ENCODE assay signal across 8 cellular contexts in the genomic region with DNA sequence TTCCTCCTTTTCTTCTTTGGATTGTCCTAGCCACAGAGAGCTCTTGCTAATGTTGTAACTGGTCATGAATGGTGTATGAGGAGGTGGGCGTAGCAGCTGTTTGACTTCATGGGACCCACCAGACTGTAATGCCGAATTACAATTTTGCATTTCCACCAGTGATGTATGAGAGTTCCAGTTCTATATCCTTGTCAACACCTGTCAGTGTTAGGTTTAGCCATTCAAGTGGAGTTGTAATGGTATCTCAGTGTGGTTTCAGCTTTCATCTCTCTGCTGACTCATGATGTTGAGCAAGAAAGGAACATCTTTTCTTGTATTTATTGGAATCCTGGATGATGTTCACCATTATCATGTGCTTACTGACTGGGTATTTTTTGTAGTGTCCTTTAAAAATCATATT.
DNase-seq lines count a peak whose midpoint lies in the region; ATAC-seq and TF ChIP-seq lines count a peak whose summit lies in the region.

No MANE protein-coding gene starts in this region.

- ATAC-seq in HG02623 (IDR thresholded peaks at IDR 0.05; ENCODE audit: unreplicated experiment), result peak; percentile 49
- ATAC-seq in effector memory CD8-positive, alpha-beta T cell (replicated peaks), result peak; percentile 19
- peak; percentile 12 for ATAC-seq in stimulated activated naive B cell treated with anti-CD40 and anti-IgM and Interleukin-4, amounts not matched to agents 10 μg/mL and 1 μg/mL and 100 μg/mL, for 72 hours (replicated peaks)

- no peaks in the 10 kb centered on the region for H3K9me3 Mint-ChIP-seq in effector memory CD8-positive, alpha-beta T cell
- H3K9me3 Mint-ChIP-seq in stimulated activated naive B cell treated with anti-CD40 and anti-IgM and Interleukin-4, amounts not matched to agents 10 μg/mL and 1 μg/mL and 100 μg/mL, for 72 hours, result no peaks in the 10 kb centered on the region
- H3K9me3 Mint-ChIP-seq in nephron progenitor cell, result no peaks in the 10 kb centered on the region

- no peak for TF ChIP-seq CTCF in nephron progenitor cell (IDR thresholded peaks at IDR 0.05)

- H3K36me3 Mint-ChIP-seq in effector memory CD8-positive, alpha-beta T cell (ENCODE audit: insufficient read depth), result peaks cover 19% of the 10 kb centered on the region
- H3K36me3 Mint-ChIP-seq in stimulated activated naive B cell treated with anti-CD40 and anti-IgM and Interleukin-4, amounts not matched to agents 10 μg/mL and 1 μg/mL and 100 μg/mL, for 72 hours, result peaks cover 19 to 57% of the 10 kb centered on the region in 2 donors
- H3K36me3 Mint-ChIP-seq in nephron progenitor cell (ENCODE audit: low read depth), result no peaks in the 10 kb centered on the region

- H3K4me1 Mint-ChIP-seq in effector memory CD8-positive, alpha-beta T cell (ENCODE audit: low read depth in 2 of 2), result peaks cover 68 to 81% of the 10 kb centered on the region in 2 donors
- H3K4me1 Mint-ChIP-seq in stimulated activated naive B cell treated with anti-CD40 and anti-IgM and Interleukin-4, amounts not matched to agents 10 μg/mL and 1 μg/mL and 100 μg/mL, for 72 hours, result peaks cover 57 to 85% of the 10 kb centered on the region in 2 donors
- H3K4me1 Mint-ChIP-seq in nephron progenitor cell, result peaks cover 85% of the 10 kb centered on the region

- H3K4me3 Mint-ChIP-seq in effector memory CD8-positive, alpha-beta T cell, result peak overlapping the region; percentile 21 to 47
- peak overlapping the region; percentile 33 to 35 for H3K4me3 Mint-ChIP-seq in stimulated activated naive B cell treated with anti-CD40 and anti-IgM and Interleukin-4, amounts not matched to agents 10 μg/mL and 1 μg/mL and 100 μg/mL, for 72 hours
- H3K4me3 Mint-ChIP-seq in nephron progenitor cell, result no peak overlapping the region

- DNase-seq in SKM-1 treated with dmso at 0.1 percent for 144 hours (lab: John Stamatoyannopoulos, UW; ENCODE audit: unreplicated experiment) (peak; percentile 51), SKM-1 (lab: John Stamatoyannopoulos, UW; ENCODE audit: unreplicated experiment) (no peak), NCI-H2107 treated with DMSO at 0.1 percent for 48 hours (lab: John Stamatoyannopoulos, UW; ENCODE audit: unreplicated experiment) (peak; percentile 79), NCI-H2227 (lab: John Stamatoyannopoulos, UW; ENCODE audit: unreplicated experiment) (no peak), nephron progenitor cell (no peak)
- DNase-seq in effector memory CD8-positive, alpha-beta T cell, result no peak
- no peak for DNase-seq in stimulated activated naive B cell treated with anti-CD40 and anti-IgM and Interleukin-4, amounts not matched to agents 10 μg/mL and 1 μg/mL and 100 μg/mL, for 72 hours

- peak overlapping the region; percentile 76 to 84 for H3K27ac Mint-ChIP-seq in effector memory CD8-positive, alpha-beta T cell
- peak overlapping the region; percentile 33 for H3K27ac Mint-ChIP-seq in stimulated activated naive B cell treated with anti-CD40 and anti-IgM and Interleukin-4, amounts not matched to agents 10 μg/mL and 1 μg/mL and 100 μg/mL, for 72 hours
- H3K27ac Mint-ChIP-seq in nephron progenitor cell, result no peak overlapping the region

- no peaks in the 10 kb centered on the region for H3K27me3 Mint-ChIP-seq in effector memory CD8-positive, alpha-beta T cell
- no peaks in the 10 kb centered on the region for H3K27me3 Mint-ChIP-seq in stimulated activated naive B cell treated with anti-CD40 and anti-IgM and Interleukin-4, amounts not matched to agents 10 μg/mL and 1 μg/mL and 100 μg/mL, for 72 hours
- no peaks in the 10 kb centered on the region for H3K27me3 Mint-ChIP-seq in nephron progenitor cell (ENCODE audit: low read depth, poor library complexity)

Comparison
In these comparisons a context has a peak if more than half of its experiments do, and no peak if none do; other contexts are left out.
1. DNase-seq: peak in SKM-1 treated with dmso at 0.1 percent for 144 hours (single experiment) and NCI-H2107 treated with DMSO at 0.1 percent for 48 hours (single experiment); none in SKM-1 (single experiment), effector memory CD8-positive, alpha-beta T cell (0 of 3), stimulated activated naive B cell treated with anti-CD40 and anti-IgM and Interleukin-4, amounts not matched to agents 10 μg/mL and 1 μg/mL and 100 μg/mL, for 72 hours (single experiment), NCI-H2227 (single experiment) and nephron progenitor cell (single experiment).
2. Peak in every context shown above with its lines, with median percentiles within 50 percentile points of each other: ATAC-seq.